ENCODE assay signal across 9 cellular contexts in genomic region chr1:31762726-31763670, GRCh38. TPM values are rescaled to one million over a fixed set of nuclear protein-coding genes. Genes with fewer than 3 reads are reported as not detected.
DNase-seq lines count a peak whose midpoint lies in the region; TF ChIP-seq lines count a peak whose summit lies in the region.
"Had no signal": no experiment of that assay in that cellular context is flagged by ENCODE, and none has a peak within 500 bp of the region (broad histone marks: within the 10 kb centered on the region; RNA-seq: fewer than 3 reads in every experiment).

No MANE protein-coding gene starts in this region.

- H3K4me1 Mint-ChIP-seq in activated T-helper 2 cell treated with anti-CD3 and anti-CD28 coated beads, Interferon-gamma antibody, Interleukin-2, Interleukin-4, amounts not matched to agents 10 μg/mL and 5 μg/mL and 100 μg/mL, durations not matched to agents 14 hours and 24 hours and 36 hours (ENCODE audit: low read depth), result peaks cover 13% of the 10 kb centered on the region
- H3K4me1 Mint-ChIP-seq in nephron progenitor cell, result peaks cover 75% of the 10 kb centered on the region

- peak overlapping the region; percentile 81 for H3K4me3 Mint-ChIP-seq in activated T-helper 2 cell treated with anti-CD3 and anti-CD28 coated beads, Interferon-gamma antibody, Interleukin-2, Interleukin-4, amounts not matched to agents 10 μg/mL and 5 μg/mL and 100 μg/mL, durations not matched to agents 14 hours and 24 hours and 36 hours (ENCODE audit: low read depth)
- peak overlapping the region; percentile 85 for H3K4me3 Mint-ChIP-seq in nephron progenitor cell

- H3K27ac Mint-ChIP-seq in activated T-helper 2 cell treated with anti-CD3 and anti-CD28 coated beads, Interferon-gamma antibody, Interleukin-2, Interleukin-4, amounts not matched to agents 10 μg/mL and 5 μg/mL and 100 μg/mL, durations not matched to agents 14 hours and 24 hours and 36 hours, result peak overlapping the region; percentile 8
- H3K27ac Mint-ChIP-seq in nephron progenitor cell, result no peak overlapping the region

- intact Hi-C loops in activated T-helper 2 cell treated with anti-CD3 and anti-CD28 coated beads, Interferon-gamma antibody, Interleukin-2, Interleukin-4, amounts not matched to agents 10 μg/mL and 5 μg/mL and 100 μg/mL, durations not matched to agents 14 hours and 24 hours and 36 hours (cut with micrococcal nuclease), result loop anchor here (10.0 kb wide), 1 partner anchor 118 kb away; the partner anchor contains the start of gene PEF1

- peak overlapping the region; percentile 27 for H3K27ac ChIP-seq in temporal lobe (ENCODE audit: low read depth, low read length)

- peak overlapping the region; percentile 50 for H3K4me3 ChIP-seq in fibroblast of pulmonary artery (replicated peaks; ENCODE audit: low read depth, low read length)

- no peaks in the 10 kb centered on the region for H3K36me3 Mint-ChIP-seq in activated T-helper 2 cell treated with anti-CD3 and anti-CD28 coated beads, Interferon-gamma antibody, Interleukin-2, Interleukin-4, amounts not matched to agents 10 μg/mL and 5 μg/mL and 100 μg/mL, durations not matched to agents 14 hours and 24 hours and 36 hours (ENCODE audit: low read depth)
- no peaks in the 10 kb centered on the region for H3K36me3 Mint-ChIP-seq in nephron progenitor cell (ENCODE audit: low read depth)

- TF ChIP-seq CTCF in fibroblast of pulmonary artery (IDR thresholded peaks at IDR 0.05; ENCODE audit: low read length, missing control alignments) (peak; percentile 31), nephron progenitor cell (IDR thresholded peaks at IDR 0.05) (peak; percentile 70)

- H3K9me3 Mint-ChIP-seq in activated T-helper 2 cell treated with anti-CD3 and anti-CD28 coated beads, Interferon-gamma antibody, Interleukin-2, Interleukin-4, amounts not matched to agents 10 μg/mL and 5 μg/mL and 100 μg/mL, durations not matched to agents 14 hours and 24 hours and 36 hours, result no peaks in the 10 kb centered on the region
- H3K9me3 Mint-ChIP-seq in nephron progenitor cell, result no peaks in the 10 kb centered on the region

- H3K27me3 Mint-ChIP-seq in activated T-helper 2 cell treated with anti-CD3 and anti-CD28 coated beads, Interferon-gamma antibody, Interleukin-2, Interleukin-4, amounts not matched to agents 10 μg/mL and 5 μg/mL and 100 μg/mL, durations not matched to agents 14 hours and 24 hours and 36 hours (ENCODE audit: low read depth), result peaks cover 55% of the 10 kb centered on the region
- peaks cover 39% of the 10 kb centered on the region for H3K27me3 Mint-ChIP-seq in nephron progenitor cell (ENCODE audit: low read depth, poor library complexity)

- DNase-seq in COLO668 (lab: John Stamatoyannopoulos, UW; ENCODE audit: unreplicated experiment) (peak; percentile 97), HuH-7 (ENCODE audit: low spot score) (peak; percentile 88), RKO (ENCODE audit: low spot score) (peak; percentile 79), fibroblast of pulmonary artery (ENCODE audit: low read depth) (peak; percentile 31), nephron progenitor cell (peak; percentile 89), A172 (ENCODE audit: low spot score) (no peak)
- DNase-seq in activated T-helper 2 cell treated with anti-CD3 and anti-CD28 coated beads, Interferon-gamma antibody, Interleukin-2, Interleukin-4, amounts not matched to agents 10 μg/mL and 5 μg/mL and 100 μg/mL, durations not matched to agents 14 hours and 24 hours and 36 hours (ENCODE audit: low spot score), result peak; percentile 54

RNA-seq across cellular contexts. Expression of gene ADGRB2, which starts 1.1 kb away (rescaled TPM):
- 5.4 and 6.0 TPM in 2 replicates for total RNA-seq in activated T-helper 2 cell treated with anti-CD3 and anti-CD28 coated beads, Interferon-gamma antibody, Interleukin-2, Interleukin-4, amounts not matched to agents 10 μg/mL and 5 μg/mL and 100 μg/mL, durations not matched to agents 14 hours and 24 hours and 36 hours
- 60.2 TPM for total RNA-seq in temporal lobe
- 11.3 and 20.9 TPM in 2 replicates for total RNA-seq in A172 (2014; rRNA removed; shearing (Covaris generic))

RNA-seq across cellular contexts. Expression of gene SPOCD1, which starts 52.8 kb away (rescaled TPM):
- total RNA-seq in activated T-helper 2 cell treated with anti-CD3 and anti-CD28 coated beads, Interferon-gamma antibody, Interleukin-2, Interleukin-4, amounts not matched to agents 10 μg/mL and 5 μg/mL and 100 μg/mL, durations not matched to agents 14 hours and 24 hours and 36 hours, result 0.07 TPM in 1 of 2 replicates, not detected in the other
- total RNA-seq in temporal lobe, result not detected
- 5.7 and 6.9 TPM in 2 replicates for total RNA-seq in A172 (2014; rRNA removed; shearing (Covaris generic))
- total RNA-seq: T-helper 1 cell treated with Interleukin-12 subunit alpha and Interleukin-12 subunit beta and Interleukin-4 antibody, amounts not matched to agents 30 ng/mL and 1 ng/mL, for 36 hours had no signal

RNA-seq across cellular contexts. Expression of gene COL16A1, which starts 59.2 kb away (rescaled TPM):
- not detected in 2 replicates for total RNA-seq in activated T-helper 2 cell treated with anti-CD3 and anti-CD28 coated beads, Interferon-gamma antibody, Interleukin-2, Interleukin-4, amounts not matched to agents 10 μg/mL and 5 μg/mL and 100 μg/mL, durations not matched to agents 14 hours and 24 hours and 36 hours
- 10.3 TPM for total RNA-seq in temporal lobe
- total RNA-seq in A172 (2014; rRNA removed; shearing (Covaris generic)), result 12.7 and 26.2 TPM in 2 replicates

Comparison
In these comparisons a context has a peak if more than half of its experiments do, and no peak if none do; other contexts are left out.
1. RNA of gene COL16A1, which starts 59.2 kb away (total RNA-seq): 12.7 to 26.2 TPM in A172 and 10.3 TPM in temporal lobe (single experiment); not detected in activated T-helper 2 cell treated with anti-CD3 and anti-CD28 coated beads, Interferon-gamma antibody, Interleukin-2, Interleukin-4, amounts not matched to agents 10 μg/mL and 5 μg/mL and 100 μg/mL, durations not matched to agents 14 hours and 24 hours and 36 hours; every median in the first group is over 10 times any median in the second.